ENCODE assay signal across 12 cellular contexts in the genomic region with DNA sequence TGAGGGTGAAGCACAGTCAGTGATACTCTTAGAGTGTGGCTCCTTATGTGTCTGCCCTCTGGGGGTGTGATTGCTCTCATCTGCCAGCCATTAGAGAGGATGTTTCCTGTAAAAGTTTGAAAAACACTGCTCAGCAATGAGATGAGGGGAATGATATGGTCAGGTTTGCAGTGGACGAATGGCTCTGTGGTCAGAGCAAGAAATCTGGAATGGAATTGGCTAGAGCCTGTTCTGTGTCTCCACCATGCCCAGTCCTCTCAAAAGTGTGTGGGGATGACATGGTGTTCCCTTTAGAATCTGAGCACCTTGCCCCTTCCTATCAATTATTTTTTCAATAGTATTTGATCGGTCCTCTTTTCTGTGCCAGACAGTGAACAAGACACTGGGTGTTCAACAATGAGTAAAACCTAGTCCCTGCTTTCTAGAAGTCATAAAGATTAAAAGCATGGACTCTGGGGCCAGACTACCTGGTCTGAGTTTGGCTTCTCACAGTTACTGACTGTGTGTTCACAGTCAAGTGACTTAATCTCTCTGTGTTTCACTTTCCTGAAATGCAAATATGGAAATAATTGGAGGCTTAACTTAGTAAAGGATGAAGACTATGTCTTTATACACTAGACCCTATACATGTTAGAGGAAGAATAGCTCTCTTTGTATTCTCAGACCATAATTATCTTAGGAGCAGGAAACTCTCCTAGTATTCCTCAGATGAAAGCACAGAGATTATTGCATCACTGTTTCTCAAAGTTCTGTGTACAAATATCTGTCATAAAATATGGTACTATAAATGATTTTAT. TPM values are rescaled to one million over a fixed set of nuclear protein-coding genes. Genes with fewer than 3 reads are reported as not detected.
DNase-seq lines count a peak whose midpoint lies in the region; ATAC-seq and TF ChIP-seq lines count a peak whose summit lies in the region.
"Had no signal": no experiment of that assay in that cellular context is flagged by ENCODE, and none has a peak within 500 bp of the region (broad histone marks: within the 10 kb centered on the region; RNA-seq: fewer than 3 reads in every experiment).

No MANE protein-coding gene starts in this region.

- CTCF ChIA-PET in A673 (lab: Charles Lee) = no interaction called here

- H3K4me1 ChIP-seq in A673 (ENCODE audit: insufficient read depth, low read length, poor library complexity, severe bottlenecking) (peaks cover 38% of the 10 kb centered on the region), osteoblast (ENCODE audit: insufficient read depth, low read length) (peaks cover 17% of the 10 kb centered on the region)

- H2AFZ ChIP-seq in osteoblast (ENCODE audit: low read length) = peak overlapping the region; percentile 62

- H3K9me3 ChIP-seq in A673 (ENCODE audit: low read depth, low read length, poor library complexity, severe bottlenecking) (no peaks in the 10 kb centered on the region), osteoblast (ENCODE audit: low read depth, low read length) (no peaks in the 10 kb centered on the region)

- intact Hi-C loops in A673 (cut with micrococcal nuclease; ENCODE audit: unreplicated experiment) = no loop called here

- POLR2A ChIA-PET in A673 (lab: Charles Lee; ENCODE audit: low non-redundant PET) = no interaction called here

- H3K4me2 ChIP-seq in osteoblast (ENCODE audit: insufficient read depth, low read length) = peak overlapping the region; percentile 97

- peaks cover 43% of the 10 kb centered on the region for H3K79me2 ChIP-seq in osteoblast (ENCODE audit: insufficient read depth, low read length)

- H4K20me1 ChIP-seq in osteoblast (ENCODE audit: insufficient read depth, low read length) = no peaks in the 10 kb centered on the region

- no peak for ATAC-seq in GM18520 (IDR thresholded peaks at IDR 0.05; ENCODE audit: unreplicated experiment)

- H3K36me3 ChIP-seq in A673 (ENCODE audit: insufficient read depth, low read length, poor library complexity, severe bottlenecking) (no peaks in the 10 kb centered on the region), osteoblast (ENCODE audit: insufficient read depth, low read length) (no peaks in the 10 kb centered on the region)

- H3K27ac ChIP-seq in A673 (ENCODE audit: low read depth, low read length, poor library complexity, severe bottlenecking) (peak overlapping the region; percentile 66), osteoblast (ENCODE audit: low read depth, low read length) (peak overlapping the region; percentile 58)

- H3K27me3 ChIP-seq in A673 (replicated peaks; ENCODE audit: insufficient read depth, low read depth, low read length, poor library complexity) (no peaks in the 10 kb centered on the region), osteoblast (ENCODE audit: insufficient read depth, low read length) (no peaks in the 10 kb centered on the region)

- DNase-seq in A673 (ENCODE audit: low spot score) (peak; percentile 45), NCI-H69 (lab: John Stamatoyannopoulos, UW) (peak; percentile 48), foreskin melanocyte (peak; percentile 2), osteoblast (ENCODE audit: insufficient read length, low spot score, missing footprints) (no peak), pons (ENCODE audit: low spot score) (no peak), Kasumi-1 (lab: John Stamatoyannopoulos, UW) (no peak), NCI-H2171 treated with DMSO at 0.1 percent for 48 hours (lab: John Stamatoyannopoulos, UW) (no peak)
- DNase-seq: activated CD4-positive, CD25-positive, alpha-beta regulatory T cell; activated T-cell treated with anti-CD3 and anti-CD28 coated beads, Interleukin-2, amount 50 U/mL, for 24 hours; DMS79 treated with DMSO at 0.1 percent for 48 hours; NCI-H2227 treated with DMSO at 0.1 percent for 48 hours had no signal

- peak overlapping the region; percentile 55 for H3K4me3 ChIP-seq in A673 (ENCODE audit: low read depth, low read length, poor library complexity, severe bottlenecking)
- peak overlapping the region; percentile 84 for H3K4me3 ChIP-seq in osteoblast (ENCODE audit: insufficient read depth, low read length)

- BruUV-seq in A673 (replicated peaks; lab: Mats Ljungman, UMichigan) = no TSS peak

- no peak for TF ChIP-seq CTCF in A673 (conservative IDR thresholded peaks at IDR 0.05; ENCODE audit: low read depth, low read length)
- no peak for TF ChIP-seq CTCF in osteoblast (IDR thresholded peaks at IDR 0.05; ENCODE audit: extremely low read depth, low read depth, low read length)

RNA-seq across cellular contexts. Expression of gene ACSS3, which starts 1.6 kb away (rescaled TPM):
- total RNA-seq in A673 (2021) = 7.7 and 10.3 TPM in 2 replicates
- 22.4 and 35.4 TPM in 2 replicates for total RNA-seq in osteoblast

Comparison
In these comparisons a context has a peak if more than half of its experiments do, and no peak if none do; other contexts are left out.
1. DNase-seq: peak in A673 (single experiment), NCI-H69 (single experiment) and foreskin melanocyte (single experiment); none in osteoblast (single experiment), pons (single experiment), Kasumi-1 (0 of 2) and NCI-H2171 treated with DMSO at 0.1 percent for 48 hours (single experiment).